In the genomic region with DNA sequence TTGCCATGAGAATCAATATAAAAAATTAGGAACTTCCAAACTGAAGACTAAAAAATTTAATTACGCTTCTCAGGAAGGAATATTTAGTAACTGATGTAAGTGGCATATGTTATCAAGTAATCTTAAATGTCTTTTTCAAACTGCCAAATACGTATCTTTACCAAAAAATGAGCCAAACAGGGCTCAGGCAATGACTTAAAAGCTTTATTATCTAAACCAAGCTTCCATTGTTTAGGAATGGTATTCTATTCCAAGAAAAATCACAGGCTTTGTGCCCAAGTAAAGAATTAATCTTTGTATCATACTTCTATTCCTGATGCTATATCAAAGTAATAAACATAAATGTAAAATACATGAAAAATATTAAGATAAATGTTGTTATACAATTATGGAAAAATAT, we compare ENCODE assay signal across 20 cellular contexts.
"Had no signal": no experiment of that assay in that cellular context is flagged by ENCODE, and none has a peak within 500 bp of the region (broad histone marks: within the 10 kb centered on the region; RNA-seq: fewer than 3 reads in every experiment).

No MANE protein-coding gene starts in this region.

- ATAC-seq: left lung; lower lobe of right lung; naive thymus-derived CD8-positive, alpha-beta T cell; sciatic nerve; stimulated activated effector memory CD8-positive, alpha-beta T cell treated with anti-CD3 and anti-CD28 coated beads, Interleukin-12 subunit alpha, Interleukin-12 subunit beta, amount 100 ng/mL, for 72 hours had no signal

- H3K4me3 ChIP-seq: hepatocyte, left lung, lower lobe of right lung, right atrium auricular region, spleen, tibial nerve, uterus had no signal

- H2AFZ ChIP-seq: hepatocyte, parathyroid adenoma had no signal

- H3K4me1 ChIP-seq: left lung, parathyroid adenoma, right atrium auricular region, spleen, uterus had no signal

- DNase-seq: kidney; left colon; left lung; lower lobe of right lung; mammary epithelial cell; mesenchymal stem cell; naive thymus-derived CD8-positive, alpha-beta T cell; nucleus accumbens; small intestine; spleen; stimulated activated CD4-positive, alpha-beta T cell treated with anti-CD3 and anti-CD28 coated beads, Interleukin-4, amount 100 ng/mL, for 24 hours; stimulated activated naive CD4-positive, alpha-beta T cell; substantia nigra; uterus had no signal

- H3K4me2 ChIP-seq: hepatocyte had no signal

- H3K9ac ChIP-seq: parathyroid adenoma had no signal

- H3K36me3 ChIP-seq: uterus had no signal

- H3K79me2 ChIP-seq: hepatocyte, parathyroid adenoma had no signal

- H3K27ac ChIP-seq: hepatocyte, left lung, lower lobe of right lung, parathyroid adenoma, right atrium auricular region, spleen, uterus had no signal

- H3K27me3 ChIP-seq: hepatocyte, left lung, right atrium auricular region, spleen, tibial nerve, uterus had no signal

- H3K9me3 ChIP-seq: left lung, lower lobe of right lung, right atrium auricular region, spleen, tibial nerve, uterus had no signal
